17 cellular contexts compared by ENCODE assay signal in the genomic region with DNA sequence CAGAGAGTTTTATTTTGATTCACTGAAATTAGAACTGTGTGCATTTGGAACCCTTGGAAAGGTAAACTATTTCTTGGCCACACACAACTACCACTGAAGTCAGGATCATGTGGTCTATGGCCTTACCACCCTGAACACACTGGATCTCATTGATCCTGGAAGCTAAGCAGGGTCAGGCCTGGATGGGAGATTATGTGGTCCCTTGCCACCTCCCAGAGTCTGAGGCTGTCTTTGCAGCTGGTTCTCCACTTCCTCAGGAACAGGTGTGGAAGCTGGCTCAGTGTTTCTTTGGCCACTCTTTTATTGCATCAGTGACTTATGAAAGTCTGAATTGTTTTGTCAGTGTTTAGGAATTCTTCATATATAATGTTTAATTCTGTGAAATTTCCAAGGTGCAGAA.
DNase-seq lines count a peak whose midpoint lies in the region; ATAC-seq and TF ChIP-seq lines count a peak whose summit lies in the region.
"Had no signal": no experiment of that assay in that cellular context is flagged by ENCODE, and none has a peak within 500 bp of the region (broad histone marks: within the 10 kb centered on the region; RNA-seq: fewer than 3 reads in every experiment).

No MANE protein-coding gene starts in this region.

- peak; percentile 12 for DNase-seq in GM23338 (ENCODE audit: low spot score)
- DNase-seq in NCI-H1092 treated with DMSO at 0.1 percent for 48 hours (lab: John Stamatoyannopoulos, UW), result peak; percentile 4
- DNase-seq in epithelial cell of esophagus (ENCODE audit: low read depth), result peak; percentile 30
- peak in 1 of 3 donors; percentile 13 for DNase-seq in mucosa of descending colon
- no peak for DNase-seq in glutamatergic neuron
- DNase-seq in esophagus squamous epithelium (lab: John Stamatoyannopoulos, UW), result no peak
- no peak for DNase-seq in NCI-H187 (lab: John Stamatoyannopoulos, UW)
- DNase-seq: activated CD4-positive, alpha-beta T cell treated with anti-CD3 and anti-CD28 coated beads, Interleukin-2, amount 50 U/mL, for 48 hours; BE2C; DMS79; foreskin melanocyte; NCI-H510A treated with DMSO at 0.1 percent for 48 hours; tibial artery had no signal

- ATAC-seq in GM23338, result peak; percentile 44; the same call in 2 of the 3 replicates
- ATAC-seq in mucosa of descending colon, result peak; percentile 61
- no peak for ATAC-seq in HG03439 (IDR thresholded peaks at IDR 0.05; ENCODE audit: unreplicated experiment)

- no peak for TF ChIP-seq POLR2A in esophagus squamous epithelium (IDR thresholded peaks at IDR 0.05)

- H3K27ac Mint-ChIP-seq in GM23338 (no peak overlapping the region), glutamatergic neuron (ENCODE audit: unreplicated experiment) (no peak overlapping the region)
- H3K27ac Mint-ChIP-seq: activated T-helper 2 cell treated with anti-CD3 and anti-CD28 coated beads, Interferon-gamma antibody, Interleukin-2, Interleukin-4, amounts not matched to agents 10 μg/mL and 5 μg/mL and 100 μg/mL, durations not matched to agents 14 hours and 24 hours and 36 hours; dendritic cell treated with granulocyte-macrophage colony-stimulating factor and Interleukin-4, amounts not matched to agents 40 ng/mL and 50 ng/mL, for 4 days had no signal

- peak; percentile 11 to 61; a peak in 3 of 4 replicates for TF ChIP-seq CTCF in GM23338 (conservative IDR thresholded peaks at IDR 0.05; ENCODE audit: low read depth in 2 of 2)
- no peak for TF ChIP-seq CTCF in epithelial cell of esophagus (IDR thresholded peaks at IDR 0.05; ENCODE audit: insufficient read depth, low read depth, low read length, missing control alignments)
- no peak for TF ChIP-seq CTCF in mucosa of descending colon (IDR thresholded peaks at IDR 0.05)
- TF ChIP-seq CTCF in glutamatergic neuron (IDR thresholded peaks at IDR 0.05; ENCODE audit: partially characterized antibody, unreplicated experiment), result no peak
- TF ChIP-seq CTCF in esophagus squamous epithelium (IDR thresholded peaks at IDR 0.05), result no peak

- H3F3A ChIP-seq in GM23338 (replicated peaks; ENCODE audit: low read depth), result no peaks in the 10 kb centered on the region

- H3K36me3 ChIP-seq in GM23338 (ENCODE audit: insufficient read depth), result no peaks in the 10 kb centered on the region
- no peaks in the 10 kb centered on the region for H3K36me3 ChIP-seq in mucosa of descending colon (ENCODE audit: low read depth)
- H3K36me3 ChIP-seq in esophagus squamous epithelium, result no peaks in the 10 kb centered on the region
- H3K36me3 ChIP-seq: BE2C, prostate gland, tibial artery had no signal

- peaks cover 5% of the 10 kb centered on the region; the same call in 1 of the 2 replicates for H3K9me2 ChIP-seq in GM23338 (ENCODE audit: insufficient read depth)

- H4K20me1 ChIP-seq in GM23338 (replicated peaks; ENCODE audit: insufficient read depth), result no peaks in the 10 kb centered on the region

- H3K27me3 Mint-ChIP-seq in GM23338 (ENCODE audit: insufficient read depth, low read depth, poor library complexity) (no peaks in the 10 kb centered on the region), glutamatergic neuron (ENCODE audit: unreplicated experiment) (no peaks in the 10 kb centered on the region)
- H3K27me3 Mint-ChIP-seq: dendritic cell treated with granulocyte-macrophage colony-stimulating factor and Interleukin-4, amounts not matched to agents 40 ng/mL and 50 ng/mL, for 4 days had no signal

- no peaks in the 10 kb centered on the region for H3K9me3 ChIP-seq in mucosa of descending colon
- no peaks in the 10 kb centered on the region for H3K9me3 ChIP-seq in esophagus squamous epithelium
- H3K9me3 ChIP-seq: BE2C, prostate gland, tibial artery had no signal

- no peaks in the 10 kb centered on the region for H3K27me3 ChIP-seq in GM23338 (ENCODE audit: insufficient read depth)
- no peaks in the 10 kb centered on the region for H3K27me3 ChIP-seq in esophagus squamous epithelium
- H3K27me3 ChIP-seq: BE2C, tibial artery had no signal

- no peak overlapping the region for H3K4me2 ChIP-seq in GM23338

- H3K27ac ChIP-seq in GM23338 (ENCODE audit: low read depth) (no peak overlapping the region), esophagus squamous epithelium (no peak overlapping the region)
- H3K27ac ChIP-seq: prostate gland, tibial artery had no signal

- H3K4me1 Mint-ChIP-seq in GM23338 (no peaks in the 10 kb centered on the region), glutamatergic neuron (ENCODE audit: low read depth, unreplicated experiment) (no peaks in the 10 kb centered on the region)

- no peaks in the 10 kb centered on the region for H3K79me2 ChIP-seq in GM23338 (replicated peaks; ENCODE audit: insufficient read depth)

- H2AFZ ChIP-seq in GM23338, result no peak overlapping the region

- intact Hi-C loops in mucosa of descending colon (cut with DNase I, micrococcal nuclease) (loop anchor here in 1 of 2 donors (10.0 kb wide), 1 partner anchor 63 kb away; no protein-coding TSS in a partner anchor), esophagus squamous epithelium (cut with DNase I) (no loop called here)

- H3K4me1 ChIP-seq in GM23338 (ENCODE audit: insufficient read depth), result no peaks in the 10 kb centered on the region
- no peaks in the 10 kb centered on the region for H3K4me1 ChIP-seq in mucosa of descending colon (ENCODE audit: low read depth)
- peaks cover 0 to 7% (median 0%) of the 10 kb centered on the region in 3 donors for H3K4me1 ChIP-seq in esophagus squamous epithelium
- H3K4me1 ChIP-seq: BE2C, prostate gland had no signal

- H3K4me3 Mint-ChIP-seq in GM23338, result no peak overlapping the region
- H3K4me3 Mint-ChIP-seq in glutamatergic neuron (ENCODE audit: unreplicated experiment), result no peak overlapping the region
- H3K4me3 Mint-ChIP-seq: dendritic cell treated with granulocyte-macrophage colony-stimulating factor and Interleukin-4, amounts not matched to agents 40 ng/mL and 50 ng/mL, for 4 days had no signal

- H3K36me3 Mint-ChIP-seq in GM23338 (ENCODE audit: low read depth), result no peaks in the 10 kb centered on the region
- H3K36me3 Mint-ChIP-seq in glutamatergic neuron (ENCODE audit: unreplicated experiment), result no peaks in the 10 kb centered on the region

- H3K9me3 Mint-ChIP-seq in GM23338, result no peaks in the 10 kb centered on the region
- H3K9me3 Mint-ChIP-seq in glutamatergic neuron (ENCODE audit: unreplicated experiment), result no peaks in the 10 kb centered on the region
- H3K9me3 Mint-ChIP-seq: activated T-helper 2 cell treated with anti-CD3 and anti-CD28 coated beads, Interferon-gamma antibody, Interleukin-2, Interleukin-4, amounts not matched to agents 10 μg/mL and 5 μg/mL and 100 μg/mL, durations not matched to agents 14 hours and 24 hours and 36 hours; dendritic cell treated with granulocyte-macrophage colony-stimulating factor and Interleukin-4, amounts not matched to agents 40 ng/mL and 50 ng/mL, for 4 days had no signal

- no peak overlapping the region for H3K4me3 ChIP-seq in GM23338
- H3K4me3 ChIP-seq in epithelial cell of esophagus (ENCODE audit: low read length), result no peak overlapping the region
- H3K4me3 ChIP-seq in mucosa of descending colon, result no peak overlapping the region
- no peak overlapping the region for H3K4me3 ChIP-seq in esophagus squamous epithelium
- H3K4me3 ChIP-seq: prostate gland, tibial artery had no signal

TF ChIP-seq in GM23338, 12 proteins besides CTCF, POLR2A, EP300 and RAD21 (continues in another document):
- TF ChIP-seq, protein P1, sequence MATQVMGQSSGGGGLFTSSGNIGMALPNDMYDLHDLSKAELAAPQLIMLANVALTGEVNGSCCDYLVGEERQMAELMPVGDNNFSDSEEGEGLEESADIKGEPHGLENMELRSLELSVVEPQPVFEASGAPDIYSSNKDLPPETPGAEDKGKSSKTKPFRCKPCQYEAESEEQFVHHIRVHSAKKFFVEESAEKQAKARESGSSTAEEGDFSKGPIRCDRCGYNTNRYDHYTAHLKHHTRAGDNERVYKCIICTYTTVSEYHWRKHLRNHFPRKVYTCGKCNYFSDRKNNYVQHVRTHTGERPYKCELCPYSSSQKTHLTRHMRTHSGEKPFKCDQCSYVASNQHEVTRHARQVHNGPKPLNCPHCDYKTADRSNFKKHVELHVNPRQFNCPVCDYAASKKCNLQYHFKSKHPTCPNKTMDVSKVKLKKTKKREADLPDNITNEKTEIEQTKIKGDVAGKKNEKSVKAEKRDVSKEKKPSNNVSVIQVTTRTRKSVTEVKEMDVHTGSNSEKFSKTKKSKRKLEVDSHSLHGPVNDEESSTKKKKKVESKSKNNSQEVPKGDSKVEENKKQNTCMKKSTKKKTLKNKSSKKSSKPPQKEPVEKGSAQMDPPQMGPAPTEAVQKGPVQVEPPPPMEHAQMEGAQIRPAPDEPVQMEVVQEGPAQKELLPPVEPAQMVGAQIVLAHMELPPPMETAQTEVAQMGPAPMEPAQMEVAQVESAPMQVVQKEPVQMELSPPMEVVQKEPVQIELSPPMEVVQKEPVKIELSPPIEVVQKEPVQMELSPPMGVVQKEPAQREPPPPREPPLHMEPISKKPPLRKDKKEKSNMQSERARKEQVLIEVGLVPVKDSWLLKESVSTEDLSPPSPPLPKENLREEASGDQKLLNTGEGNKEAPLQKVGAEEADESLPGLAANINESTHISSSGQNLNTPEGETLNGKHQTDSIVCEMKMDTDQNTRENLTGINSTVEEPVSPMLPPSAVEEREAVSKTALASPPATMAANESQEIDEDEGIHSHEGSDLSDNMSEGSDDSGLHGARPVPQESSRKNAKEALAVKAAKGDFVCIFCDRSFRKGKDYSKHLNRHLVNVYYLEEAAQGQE (IDR thresholded peaks at IDR 0.05; ENCODE audit: unreplicated experiment), result no peak

Comparison
In these comparisons a context has a peak if more than half of its experiments do, and no peak if none do; other contexts are left out.
1. DNase-seq: peak in GM23338 (single experiment), NCI-H1092 treated with DMSO at 0.1 percent for 48 hours (single experiment) and epithelial cell of esophagus (single experiment); none in glutamatergic neuron (single experiment), esophagus squamous epithelium (single experiment) and NCI-H187 (0 of 2).
2. CTCF ChIP-seq: peak in GM23338 (2 of 2); none in epithelial cell of esophagus (single experiment), mucosa of descending colon (single experiment), glutamatergic neuron (single experiment) and esophagus squamous epithelium (0 of 6).